Comparison of ENCODE assay signal across 8 cellular contexts in genomic region chr1:88180449-88181108, GRCh38.
DNase-seq lines count a peak whose midpoint lies in the region; ATAC-seq and TF ChIP-seq lines count a peak whose summit lies in the region.

No MANE protein-coding gene starts in this region.

- no peaks in the 10 kb centered on the region for H3K9me3 ChIP-seq in CD4-positive, CD25-positive, alpha-beta regulatory T cell (ENCODE audit: control insufficient read depth in 2 of 2, low read length in 2 of 2)
- no peaks in the 10 kb centered on the region for H3K9me3 ChIP-seq in colonic mucosa

- intact Hi-C loops in colonic mucosa (cut with DNase I): loop anchor here (5.0 kb wide), 1 partner anchor 122 kb away; no protein-coding TSS in a partner anchor
- intact Hi-C loops in lower leg skin (cut with DNase I; ENCODE audit: low total_unique reads): no loop called here

- ATAC-seq in CD4-positive, CD25-positive, alpha-beta regulatory T cell (ENCODE audit: low read depth in 2 of 2): peak; percentile 60 to 62
- ATAC-seq in GM19328 (IDR thresholded peaks at IDR 0.05; ENCODE audit: unreplicated experiment): peak; percentile 96
- peak; percentile 98 for ATAC-seq in HG03354 (IDR thresholded peaks at IDR 0.05; ENCODE audit: poor library complexity, severe bottlenecking, unreplicated experiment)

- TF ChIP-seq POLR2A in lower leg skin (IDR thresholded peaks at IDR 0.05): no peak

- H3K27me3 Mint-ChIP-seq in CD4-positive, CD25-positive, alpha-beta regulatory T cell: no peaks in the 10 kb centered on the region

- H3K4me1 ChIP-seq in CD4-positive, CD25-positive, alpha-beta regulatory T cell (ENCODE audit: control insufficient read depth, insufficient read depth, low read length, poor library complexity, severe bottlenecking): no peaks in the 10 kb centered on the region
- H3K4me1 ChIP-seq in colonic mucosa: no peaks in the 10 kb centered on the region

- H3K9me3 Mint-ChIP-seq in CD4-positive, CD25-positive, alpha-beta regulatory T cell: peaks cover 0 to 2% (median 0%) of the 10 kb centered on the region in 7 donors

- H3K9ac ChIP-seq in colonic mucosa (ENCODE audit: low read depth in 2 of 2, low read length in 2 of 2): no peak overlapping the region

- no peaks in the 10 kb centered on the region for H3K4me1 Mint-ChIP-seq in CD4-positive, CD25-positive, alpha-beta regulatory T cell

- H3K27ac Mint-ChIP-seq in CD4-positive, CD25-positive, alpha-beta regulatory T cell: no peak overlapping the region

- H3K27me3 ChIP-seq in CD4-positive, CD25-positive, alpha-beta regulatory T cell (ENCODE audit: control insufficient read depth, insufficient read depth, low read length): no peaks in the 10 kb centered on the region
- H3K27me3 ChIP-seq in colonic mucosa: no peaks in the 10 kb centered on the region

- TF ChIP-seq CTCF in colonic mucosa (IDR thresholded peaks at IDR 0.05): peak; percentile 94
- no peak for TF ChIP-seq CTCF in lower leg skin (IDR thresholded peaks at IDR 0.05)

- DNase-seq in CD4-positive, CD25-positive, alpha-beta regulatory T cell: peak in 2 of 3 donors; percentile 20 to 49
- DNase-seq in NCI-H226 (peak; percentile 59), colonic mucosa (peak; percentile 89), lower leg skin (ENCODE audit: low spot score in 2 of 2) (peak; percentile 35 to 87)
- peak; percentile 46 for DNase-seq in activated CD4-positive, CD25-positive, alpha-beta regulatory T cell treated with anti-CD3 and anti-CD28 coated beads, Interleukin-2, amount 50 U/mL, for 72 hours
- peak; percentile 19 for DNase-seq in stimulated activated CD8-positive, alpha-beta memory T cell treated with anti-CD3 and anti-CD28 coated beads, Interleukin-12 subunit alpha, Interleukin-12 subunit beta, amount 100 ng/mL, for 1 hour (ENCODE audit: low read depth)

- H3K36me3 ChIP-seq in CD4-positive, CD25-positive, alpha-beta regulatory T cell (ENCODE audit: control insufficient read depth, insufficient read depth, low read length): no peaks in the 10 kb centered on the region
- H3K36me3 ChIP-seq in colonic mucosa: no peaks in the 10 kb centered on the region

- H3K27ac ChIP-seq in CD4-positive, CD25-positive, alpha-beta regulatory T cell (ENCODE audit: insufficient read depth, low read length, poor library complexity, severe bottlenecking): no peak overlapping the region
- H3K27ac ChIP-seq in colonic mucosa: no peak overlapping the region

- no peaks in the 10 kb centered on the region for H3K36me3 Mint-ChIP-seq in CD4-positive, CD25-positive, alpha-beta regulatory T cell

- no peak overlapping the region for H3K4me3 ChIP-seq in CD4-positive, CD25-positive, alpha-beta regulatory T cell (ENCODE audit: low read depth, low read length)
- no peak overlapping the region for H3K4me3 ChIP-seq in colonic mucosa
- no peak overlapping the region for H3K4me3 ChIP-seq in lower leg skin (ENCODE audit: low read depth, poor library complexity, severe bottlenecking)

- H3K4me3 Mint-ChIP-seq in CD4-positive, CD25-positive, alpha-beta regulatory T cell: no peak overlapping the region

- 44 to 45% methylated on average over 8 of the region's 8 CpGs for WGBS in lower leg skin, 2 donors

Comparison
In these comparisons a context has a peak if more than half of its experiments do, and no peak if none do; other contexts are left out.
1. DNase-seq: peak in every context shown above with its lines; median percentile 89 in colonic mucosa; 61 in lower leg skin; 59 in NCI-H226; 46 in activated CD4-positive, CD25-positive, alpha-beta regulatory T cell treated with anti-CD3 and anti-CD28 coated beads, Interleukin-2, amount 50 U/mL, for 72 hours; 34 in CD4-positive, CD25-positive, alpha-beta regulatory T cell; 19 in stimulated activated CD8-positive, alpha-beta memory T cell treated with anti-CD3 and anti-CD28 coated beads, Interleukin-12 subunit alpha, Interleukin-12 subunit beta, amount 100 ng/mL, for 1 hour.